ENCODE assay signal across 7 cellular contexts in genomic region chr6:31403283-31403989, GRCh38. TPM values are rescaled to one million over a fixed set of nuclear protein-coding genes. Genes with fewer than 3 reads are reported as not detected.
DNase-seq lines count a peak whose midpoint lies in the region; ATAC-seq, FAIRE-seq and TF ChIP-seq lines count a peak whose summit lies in the region.

Gene MICA, plus strand, starts transcription at chr6:31403595. Its CDS starts 38 bp downstream, at chr6:31403633.

- H3K4me3 ChIP-seq in neural progenitor cell, result peak within 1 kb of the TSS; percentile 83
- H3K4me3 ChIP-seq in stomach smooth muscle (ENCODE audit: low read length in 2 of 2), result peak within 1 kb of the TSS; percentile 81 to 86

- peaks cover 38% of the 10 kb centered on the region for H4K20me1 ChIP-seq in neural progenitor cell (ENCODE audit: low read depth)

- H3K27ac ChIP-seq in neural progenitor cell (no peak within 1 kb of the TSS), stomach smooth muscle (ENCODE audit: low read length) (peak within 1 kb of the TSS; percentile 70)

- peak within 1 kb of the TSS; percentile 88 for H2AFZ ChIP-seq in neural progenitor cell (replicated peaks)

- peak within 1 kb of the TSS; percentile 96 for H3K4me3 Mint-ChIP-seq in neural progenitor cell

- peaks cover 43% of the 10 kb centered on the region for H3K79me2 ChIP-seq in neural progenitor cell (ENCODE audit: low read depth)

- peak within 1 kb of the TSS; percentile 93 for H3K4me2 ChIP-seq in neural progenitor cell

- peaks cover 36% of the 10 kb centered on the region for H3F3A ChIP-seq in neural progenitor cell (ENCODE audit: low read depth)

- H3K27me3 ChIP-seq in neural progenitor cell (peaks cover 34% of the 10 kb centered on the region), stomach smooth muscle (ENCODE audit: control insufficient read depth in 1 of 2, insufficient read depth in 2 of 2, low read length in 2 of 2) (no peaks in the 10 kb centered on the region)

- H3K4me1 Mint-ChIP-seq in neural progenitor cell, result peaks cover 17% of the 10 kb centered on the region

- peaks cover 3% of the 10 kb centered on the region for H3K36me3 Mint-ChIP-seq in neural progenitor cell

- TF ChIP-seq CTCF in neural progenitor cell (IDR thresholded peaks at IDR 0.05), result no peak

- peak within 1 kb of the TSS; percentile 75 for H3K27ac Mint-ChIP-seq in neural progenitor cell

- ATAC-seq in GM18498 (IDR thresholded peaks at IDR 0.05; ENCODE audit: unreplicated experiment), result peak; percentile 58
- ATAC-seq in HG03039 (IDR thresholded peaks at IDR 0.05; ENCODE audit: unreplicated experiment), result peak; percentile 47

- H3K27me3 Mint-ChIP-seq in neural progenitor cell (ENCODE audit: insufficient read depth, low read depth), result peaks cover 28% of the 10 kb centered on the region

- H3K4me1 ChIP-seq in neural progenitor cell (peaks cover 14% of the 10 kb centered on the region), stomach smooth muscle (ENCODE audit: control insufficient read depth, insufficient read depth, low read length) (peaks cover 35% of the 10 kb centered on the region)

- H3K36me3 ChIP-seq in neural progenitor cell, result no peaks in the 10 kb centered on the region
- H3K36me3 ChIP-seq in stomach smooth muscle (ENCODE audit: control insufficient read depth in 2 of 2, insufficient read depth in 2 of 2, low read length in 2 of 2), result no peaks in the 10 kb centered on the region

- peak; percentile 91 for DNase-seq in RPMI8226
- DNase-seq in activated naive CD4-positive, alpha-beta T cell treated with Interleukin-2 at 50 U/mL for 16 hours, result peak; percentile 80
- peak; percentile 77 to 90 for DNase-seq in frontal cortex (ENCODE audit: low spot score in 2 of 2)
- DNase-seq in neural progenitor cell (ENCODE audit: low spot score), result peak; percentile 97

- H3K9ac ChIP-seq in neural progenitor cell, result peak within 1 kb of the TSS; percentile 31
- peak within 1 kb of the TSS; percentile 60 to 62 for H3K9ac ChIP-seq in stomach smooth muscle (ENCODE audit: low read length in 2 of 2)

- no peak for FAIRE-seq in frontal cortex (lab: Jason Lieb, UNC)

- peaks cover 15% of the 10 kb centered on the region for H3K9me3 Mint-ChIP-seq in neural progenitor cell

- H3K9me3 ChIP-seq in neural progenitor cell (ENCODE audit: low read depth) (no peaks in the 10 kb centered on the region), stomach smooth muscle (ENCODE audit: control insufficient read depth in 2 of 2, low read length in 2 of 2) (no peaks in the 10 kb centered on the region)

RNA-seq across cellular contexts. Expression of gene MICA, which starts in this region (rescaled TPM):
- 0.82 TPM for total RNA-seq in frontal cortex
- 15.0 and 21.4 TPM in 2 replicates for total RNA-seq in neural progenitor cell (ENCODE audit: low replicate concordance)

Comparison
In these comparisons a context has a peak if more than half of its experiments do, and no peak if none do; other contexts are left out.
1. Peak in DNase-seq in frontal cortex; RNA of the gene not detected or under 1 TPM.